Comparison of ENCODE assay signal across 8 cellular contexts in genomic region chr12:47025349-47025748, GRCh38.
"Had no signal": no experiment of that assay in that cellular context is flagged by ENCODE, and none has a peak within 500 bp of the region (broad histone marks: within the 10 kb centered on the region; RNA-seq: fewer than 3 reads in every experiment).

No MANE protein-coding gene starts in this region.

- DNase-seq: GM23248, GOT3, H7, H9, HCEC 1CT, HFFc6 had no signal

- H3K27ac ChIP-seq: GM23248 had no signal

- H3K9me3 ChIP-seq: HAP-1 had no signal

- H3K4me1 ChIP-seq: HAP-1 had no signal

- H3K36me3 ChIP-seq: HAP-1 had no signal

- H3K4me3 ChIP-seq: GM23248, GM23338, HAP-1 had no signal
